ENCODE assay signal across 15 cellular contexts in the genomic region with DNA sequence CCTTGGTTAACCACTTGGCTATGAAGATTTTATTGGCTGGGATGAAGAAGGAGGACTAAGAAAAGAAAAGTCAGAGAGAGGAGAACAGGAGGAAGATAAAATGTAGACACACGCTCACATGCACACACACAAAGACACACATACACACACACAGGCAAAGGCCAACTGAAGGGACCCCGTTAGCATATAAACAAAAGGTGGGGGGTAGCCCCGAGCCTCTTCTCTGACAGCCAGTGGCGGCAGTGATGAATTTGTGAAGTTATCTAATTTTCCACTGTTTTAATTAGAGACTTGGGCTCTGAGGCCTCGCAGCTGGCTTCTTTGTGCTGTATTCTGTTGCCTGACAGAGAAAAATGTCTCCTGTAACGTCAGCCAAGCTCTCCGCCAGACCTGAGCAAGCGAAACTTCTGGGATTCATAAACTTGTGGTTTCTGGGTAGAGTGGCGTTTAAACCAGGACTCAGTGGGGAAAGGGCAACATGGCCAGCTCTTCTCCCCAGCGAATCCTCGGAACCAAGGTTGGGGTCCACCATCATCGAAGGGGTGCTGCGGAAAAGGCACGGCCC.
DNase-seq lines count a peak whose midpoint lies in the region; ATAC-seq and TF ChIP-seq lines count a peak whose summit lies in the region.
"Had no signal": no experiment of that assay in that cellular context is flagged by ENCODE, and none has a peak within 500 bp of the region (broad histone marks: within the 10 kb centered on the region; RNA-seq: fewer than 3 reads in every experiment).

No MANE protein-coding gene starts in this region.

- peak overlapping the region; percentile 87 for H2AFZ ChIP-seq in neural progenitor cell (replicated peaks)

- no peaks in the 10 kb centered on the region for H3K27me3 ChIP-seq in RWPE2 (ENCODE audit: insufficient read depth, poor library complexity, severe bottlenecking)
- no peaks in the 10 kb centered on the region for H3K27me3 ChIP-seq in neural progenitor cell

- no peaks in the 10 kb centered on the region for H3K9me3 ChIP-seq in RWPE2 (ENCODE audit: severe bottlenecking)
- no peaks in the 10 kb centered on the region for H3K9me3 ChIP-seq in neural progenitor cell (ENCODE audit: low read depth)

- H3K4me2 ChIP-seq in neural progenitor cell = no peak overlapping the region

- peak; percentile 65 for DNase-seq in AG08395 (ENCODE audit: low spot score)
- no peak for DNase-seq in RWPE2 (ENCODE audit: low spot score)
- DNase-seq in fibroblast of gingiva (ENCODE audit: low read depth) = peak; percentile 81
- no peak for DNase-seq in neural progenitor cell (ENCODE audit: low spot score)
- no peak for DNase-seq in activated gamma-delta T cell (lab: John Stamatoyannopoulos, UW)
- no peak for DNase-seq in hepatic stellate cell (ENCODE audit: low spot score)
- DNase-seq in GM19240 (ENCODE audit: insufficient read length, low spot score) = no peak
- no peak for DNase-seq in activated CD4-positive, alpha-beta T cell treated with anti-CD3 and anti-CD28 coated beads, Interleukin-2, amount 50 U/mL, for 4 hours
- DNase-seq: activated CD4-positive, CD25-positive, alpha-beta regulatory T cell treated with anti-CD3 and anti-CD28 coated beads, Interleukin-2, amount 50 U/mL, for 72 hours; H7; MM.1S; naive thymus-derived CD8-positive, alpha-beta T cell; NCI-H446; Right ventricle myocardium superior had no signal

- peak overlapping the region; percentile 5 for H3K27ac ChIP-seq in RWPE2 (ENCODE audit: poor library complexity, severe bottlenecking)
- H3K27ac ChIP-seq in neural progenitor cell = no peak overlapping the region

- H3K36me3 ChIP-seq in RWPE2 (ENCODE audit: low read depth) (no peaks in the 10 kb centered on the region), neural progenitor cell (no peaks in the 10 kb centered on the region)

- ATAC-seq in RWPE2 (ENCODE audit: low read depth) = no peak
- ATAC-seq: naive thymus-derived CD8-positive, alpha-beta T cell; stimulated activated effector memory CD8-positive, alpha-beta T cell treated with anti-CD3 and anti-CD28 coated beads, Interleukin-12 subunit alpha, Interleukin-12 subunit beta, amount 100 ng/mL, for 72 hours had no signal

- no peak overlapping the region for H3K9ac ChIP-seq in neural progenitor cell

- no peaks in the 10 kb centered on the region for H4K20me1 ChIP-seq in neural progenitor cell (ENCODE audit: low read depth)

- H3K36me3 Mint-ChIP-seq in neural progenitor cell = no peaks in the 10 kb centered on the region
- H3K36me3 Mint-ChIP-seq: naive thymus-derived CD8-positive, alpha-beta T cell; stimulated activated effector memory CD8-positive, alpha-beta T cell treated with anti-CD3 and anti-CD28 coated beads, Interleukin-12 subunit alpha, Interleukin-12 subunit beta, amount 100 ng/mL, for 72 hours had no signal

- no peaks in the 10 kb centered on the region for H3K9me3 Mint-ChIP-seq in neural progenitor cell
- H3K9me3 Mint-ChIP-seq: stimulated activated effector memory CD8-positive, alpha-beta T cell treated with anti-CD3 and anti-CD28 coated beads, Interleukin-12 subunit alpha, Interleukin-12 subunit beta, amount 100 ng/mL, for 72 hours had no signal

- peaks cover 14% of the 10 kb centered on the region for H3K4me1 Mint-ChIP-seq in neural progenitor cell
- H3K4me1 Mint-ChIP-seq: naive thymus-derived CD8-positive, alpha-beta T cell; stimulated activated effector memory CD8-positive, alpha-beta T cell treated with anti-CD3 and anti-CD28 coated beads, Interleukin-12 subunit alpha, Interleukin-12 subunit beta, amount 100 ng/mL, for 72 hours had no signal

- no peaks in the 10 kb centered on the region for H3K79me2 ChIP-seq in neural progenitor cell (ENCODE audit: low read depth)

- peaks cover 2% of the 10 kb centered on the region for H3K27me3 Mint-ChIP-seq in neural progenitor cell (ENCODE audit: insufficient read depth, low read depth)

- H3K27ac Mint-ChIP-seq in neural progenitor cell = no peak overlapping the region
- H3K27ac Mint-ChIP-seq: naive thymus-derived CD8-positive, alpha-beta T cell; stimulated activated effector memory CD8-positive, alpha-beta T cell treated with anti-CD3 and anti-CD28 coated beads, Interleukin-12 subunit alpha, Interleukin-12 subunit beta, amount 100 ng/mL, for 72 hours had no signal

- no peaks in the 10 kb centered on the region for H3F3A ChIP-seq in neural progenitor cell (ENCODE audit: low read depth)

- peaks cover 20% of the 10 kb centered on the region for H3K4me1 ChIP-seq in RWPE2 (ENCODE audit: insufficient read depth, poor library complexity, severe bottlenecking)
- peaks cover 6% of the 10 kb centered on the region for H3K4me1 ChIP-seq in neural progenitor cell

- TF ChIP-seq CTCF in RWPE2 (IDR thresholded peaks at IDR 0.05; ENCODE audit: poor library complexity, severe bottlenecking) (no peak), neural progenitor cell (IDR thresholded peaks at IDR 0.05) (no peak)

- H3K4me3 ChIP-seq in RWPE2 (ENCODE audit: severe bottlenecking) (no peak overlapping the region), neural progenitor cell (no peak overlapping the region)

- no peak overlapping the region for H3K4me3 Mint-ChIP-seq in neural progenitor cell
- H3K4me3 Mint-ChIP-seq: naive thymus-derived CD8-positive, alpha-beta T cell; stimulated activated effector memory CD8-positive, alpha-beta T cell treated with anti-CD3 and anti-CD28 coated beads, Interleukin-12 subunit alpha, Interleukin-12 subunit beta, amount 100 ng/mL, for 72 hours had no signal

Comparison
In these comparisons a context has a peak if more than half of its experiments do, and no peak if none do; other contexts are left out.
1. DNase-seq: peak in AG08395 (single experiment) and fibroblast of gingiva (single experiment); none in RWPE2 (single experiment), neural progenitor cell (single experiment), activated gamma-delta T cell (single experiment), hepatic stellate cell (single experiment), GM19240 (single experiment) and activated CD4-positive, alpha-beta T cell treated with anti-CD3 and anti-CD28 coated beads, Interleukin-2, amount 50 U/mL, for 4 hours (0 of 2).